20 cellular contexts compared by ENCODE assay signal in genomic region chr10:84837877-84838276, GRCh38.
"Had no signal": no experiment of that assay in that cellular context is flagged by ENCODE, and none has a peak within 500 bp of the region (broad histone marks: within the 10 kb centered on the region; RNA-seq: fewer than 3 reads in every experiment).

No MANE protein-coding gene starts in this region.

- H3K27ac Mint-ChIP-seq: activated CD8-positive, alpha-beta memory T cell treated with anti-CD3 and anti-CD28 coated beads, Interleukin-2, amount 10 ng/mL, durations not matched to agents 7 days and 5 days; activated naive CD4-positive, alpha-beta T cell treated with anti-CD3 and anti-CD28 coated beads, Interleukin-2, amount 50 U/mL, for 72 hours; activated T-cell treated with anti-CD3 and anti-CD28 coated beads, Interleukin-2, amount 50 U/mL, for 24 hours; endodermal cell; naive thymus-derived CD4-positive, alpha-beta T cell; T-helper 1 cell treated with Interleukin-12 subunit alpha and Interleukin-12 subunit beta and Interleukin-4 antibody, amounts not matched to agents 30 μg/mL and 1 μg/mL, for 36 hours had no signal

- H3K4me1 ChIP-seq: upper lobe of left lung had no signal

- H3K36me3 ChIP-seq: brain microvascular endothelial cell, right lobe of liver, upper lobe of left lung had no signal

- H3K4me3 Mint-ChIP-seq: activated CD8-positive, alpha-beta memory T cell treated with anti-CD3 and anti-CD28 coated beads, Interleukin-2, amount 10 ng/mL, durations not matched to agents 7 days and 5 days; activated T-cell treated with anti-CD3 and anti-CD28 coated beads, Interleukin-2, amount 50 U/mL, for 24 hours; endodermal cell; naive thymus-derived CD4-positive, alpha-beta T cell; T-helper 1 cell treated with Interleukin-12 subunit alpha and Interleukin-12 subunit beta and Interleukin-4 antibody, amounts not matched to agents 30 μg/mL and 1 μg/mL, for 36 hours had no signal

- H3K9me3 ChIP-seq: right lobe of liver, upper lobe of left lung had no signal

- H3K27me3 ChIP-seq: brain microvascular endothelial cell, right lobe of liver, upper lobe of left lung had no signal

- DNase-seq: activated CD4-positive, alpha-beta T cell treated with anti-CD3 and anti-CD28 coated beads, Interleukin-2, amount 50 U/mL, for 4 hours; activated CD4-positive, CD25-positive, alpha-beta regulatory T cell treated with anti-CD3 and anti-CD28 coated beads, Interleukin-2, amount 50 U/mL, for 72 hours; activated CD8-positive, alpha-beta memory T cell treated with anti-CD3 and anti-CD28 coated beads, Interleukin-2, amount 10 ng/mL, durations not matched to agents 7 days and 5 days; activated effector memory CD4-positive, alpha-beta T cell treated with Interleukin-2 at 50 U/mL for 16 hours; activated T-cell treated with anti-CD3 and anti-CD28 coated beads, Interleukin-2, amount 50 U/mL, for 24 hours; amygdala; brain microvascular endothelial cell; endodermal cell; erythroblast; hippocampal formation; kidney glomerular epithelial cell; naive thymus-derived CD4-positive, alpha-beta T cell; right lobe of liver; stimulated activated CD4-positive, alpha-beta T cell treated with anti-CD3 and anti-CD28 coated beads, Interleukin-2, amount 100 ng/mL, for 24 hours; stimulated activated naive CD4-positive, alpha-beta T cell; substantia nigra; upper lobe of left lung had no signal

- H3K4me3 ChIP-seq: lung, right lobe of liver, upper lobe of left lung had no signal

- H3K27me3 Mint-ChIP-seq: activated CD8-positive, alpha-beta memory T cell treated with anti-CD3 and anti-CD28 coated beads, Interleukin-2, amount 10 ng/mL, durations not matched to agents 7 days and 5 days; activated T-cell treated with anti-CD3 and anti-CD28 coated beads, Interleukin-2, amount 50 U/mL, for 24 hours had no signal

- H3K9me3 Mint-ChIP-seq: activated naive CD4-positive, alpha-beta T cell treated with anti-CD3 and anti-CD28 coated beads, Interleukin-2, amount 50 U/mL, for 72 hours; activated T-cell treated with anti-CD3 and anti-CD28 coated beads, Interleukin-2, amount 50 U/mL, for 24 hours; endodermal cell; T-helper 1 cell treated with Interleukin-12 subunit alpha and Interleukin-12 subunit beta and Interleukin-4 antibody, amounts not matched to agents 30 μg/mL and 1 μg/mL, for 36 hours had no signal

- H3K27ac ChIP-seq: brain microvascular endothelial cell, right lobe of liver, upper lobe of left lung had no signal

- H3K36me3 Mint-ChIP-seq: activated CD8-positive, alpha-beta memory T cell treated with anti-CD3 and anti-CD28 coated beads, Interleukin-2, amount 10 ng/mL, durations not matched to agents 7 days and 5 days; activated naive CD4-positive, alpha-beta T cell treated with anti-CD3 and anti-CD28 coated beads, Interleukin-2, amount 50 U/mL, for 72 hours; naive thymus-derived CD4-positive, alpha-beta T cell had no signal

- H3K4me1 Mint-ChIP-seq: activated CD8-positive, alpha-beta memory T cell treated with anti-CD3 and anti-CD28 coated beads, Interleukin-2, amount 10 ng/mL, durations not matched to agents 7 days and 5 days; naive thymus-derived CD4-positive, alpha-beta T cell had no signal
